32 cellular contexts compared by ENCODE assay signal in the genomic region with DNA sequence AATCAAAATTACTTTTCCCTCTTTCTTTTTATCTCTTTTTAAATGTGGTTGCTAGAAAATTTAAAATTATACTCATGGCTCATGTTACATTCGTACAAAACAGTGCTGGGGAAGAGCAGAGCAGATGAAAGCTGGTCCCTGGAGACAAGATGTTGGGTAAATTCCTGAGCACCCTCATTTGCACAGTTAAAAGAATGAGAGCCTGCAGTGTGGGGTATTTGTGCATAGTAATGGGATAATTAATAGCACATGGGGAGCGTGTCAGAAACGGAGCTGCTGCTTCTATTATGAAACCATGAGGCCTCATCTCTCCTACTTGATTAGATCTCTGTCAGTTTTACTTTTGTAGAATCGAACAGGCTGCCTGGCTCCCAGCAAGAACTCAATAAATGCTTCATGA.
"Had no signal": no experiment of that assay in that cellular context is flagged by ENCODE, and none has a peak within 500 bp of the region (broad histone marks: within the 10 kb centered on the region; RNA-seq: fewer than 3 reads in every experiment).

No MANE protein-coding gene starts in this region.

- H3K9me3 Mint-ChIP-seq: activated naive CD4-positive, alpha-beta T cell treated with anti-CD3 and anti-CD28 coated beads for 36 hours; activated T-helper 1 cell treated with anti-CD3 and anti-CD28 coated beads, Interleukin-12 subunit alpha, Interleukin-12 subunit beta, Interleukin-2, Interleukin-4 antibody, amounts not matched to agents 30 ng/mL and 10 ng/mL and 1 ng/mL, durations not matched to agents 14 hours and 24 hours and 36 hours; endodermal cell; immature natural killer cell; mesothelial cell of epicardium; stimulated activated naive B cell treated with anti-CD40 and anti-IgM and Interleukin-4, amounts not matched to agents 10 μg/mL and 1 μg/mL and 100 μg/mL, for 72 hours; T-helper 1 cell treated with Interleukin-12 subunit alpha and Interleukin-12 subunit beta and Interleukin-4 antibody, amounts not matched to agents 30 μg/mL and 1 μg/mL, for 36 hours had no signal

- H3K27me3 ChIP-seq: adrenal gland, body of pancreas, cardiac muscle cell, esophagus muscularis mucosa, sigmoid colon, thyroid gland, upper lobe of right lung had no signal

- H3K4me1 Mint-ChIP-seq: activated naive CD8-positive, alpha-beta T cell treated with anti-CD3 and anti-CD28 coated beads for 36 hours; endodermal cell; immature natural killer cell; naive B cell; stimulated activated naive B cell treated with anti-CD40 and anti-IgM and Interleukin-4, amounts not matched to agents 10 μg/mL and 1 μg/mL and 100 μg/mL, for 72 hours had no signal

- H3K27ac Mint-ChIP-seq: activated naive CD4-positive, alpha-beta T cell treated with anti-CD3 and anti-CD28 coated beads for 36 hours; activated naive CD8-positive, alpha-beta T cell treated with anti-CD3 and anti-CD28 coated beads for 36 hours; activated T-helper 1 cell treated with anti-CD3 and anti-CD28 coated beads, Interleukin-12 subunit alpha, Interleukin-12 subunit beta, Interleukin-2, Interleukin-4 antibody, amounts not matched to agents 30 ng/mL and 10 ng/mL and 1 ng/mL, durations not matched to agents 14 hours and 24 hours and 36 hours; endodermal cell; immature natural killer cell; mesothelial cell of epicardium; naive B cell; stimulated activated naive B cell treated with anti-CD40 and anti-IgM and Interleukin-4, amounts not matched to agents 10 μg/mL and 1 μg/mL and 100 μg/mL, for 72 hours; T-helper 1 cell treated with Interleukin-12 subunit alpha and Interleukin-12 subunit beta and Interleukin-4 antibody, amounts not matched to agents 30 μg/mL and 1 μg/mL, for 36 hours had no signal

- H2AFZ ChIP-seq: parathyroid adenoma had no signal

- H3K27ac ChIP-seq: adrenal gland, body of pancreas, cardiac muscle cell, esophagus muscularis mucosa, parathyroid adenoma, psoas muscle, sigmoid colon, stomach, thyroid gland, upper lobe of right lung, WERI-Rb-1 had no signal

- H3K4me3 Mint-ChIP-seq: activated naive CD4-positive, alpha-beta T cell treated with anti-CD3 and anti-CD28 coated beads for 36 hours; activated naive CD8-positive, alpha-beta T cell treated with anti-CD3 and anti-CD28 coated beads for 36 hours; activated T-helper 1 cell treated with anti-CD3 and anti-CD28 coated beads, Interleukin-12 subunit alpha, Interleukin-12 subunit beta, Interleukin-2, Interleukin-4 antibody, amounts not matched to agents 30 ng/mL and 10 ng/mL and 1 ng/mL, durations not matched to agents 14 hours and 24 hours and 36 hours; endodermal cell; immature natural killer cell; mesothelial cell of epicardium; naive B cell; stimulated activated naive B cell treated with anti-CD40 and anti-IgM and Interleukin-4, amounts not matched to agents 10 μg/mL and 1 μg/mL and 100 μg/mL, for 72 hours; T-helper 1 cell treated with Interleukin-12 subunit alpha and Interleukin-12 subunit beta and Interleukin-4 antibody, amounts not matched to agents 30 μg/mL and 1 μg/mL, for 36 hours had no signal

- DNase-seq: activated CD4-positive, alpha-beta T cell treated with anti-CD3 and anti-CD28 coated beads for 48 hours; activated CD4-positive, alpha-beta T cell treated with anti-CD3 and anti-CD28 coated beads, Interleukin-2, amount 50 U/mL, for 48 hours; activated CD8-positive, alpha-beta memory T cell treated with anti-CD3 and anti-CD28 coated beads for 24 hours; activated effector memory CD4-positive, alpha-beta T cell treated with anti-CD3 and anti-CD28 coated beads, Interleukin-2, amount 50 U/mL, for 16 hours; activated naive CD4-positive, alpha-beta T cell treated with anti-CD3 and anti-CD28 coated beads for 36 hours; activated naive CD8-positive, alpha-beta T cell treated with anti-CD3 and anti-CD28 coated beads for 36 hours; adrenal gland; aorta; body of pancreas; endodermal cell; head of caudate nucleus; hypothalamus; immature natural killer cell; naive B cell; occipital lobe; psoas muscle; sigmoid colon; stimulated activated CD4-positive, alpha-beta T cell treated with anti-CD3 and anti-CD28 coated beads, Interleukin-15, amount 100 ng/mL, for 24 hours; stimulated activated CD4-positive, alpha-beta T cell treated with anti-CD3 and anti-CD28 coated beads, Interleukin-2, amount 100 ng/mL, for 24 hours; stimulated activated naive B cell treated with anti-CD40 and anti-IgM and Interleukin-4, amounts not matched to agents 10 μg/mL and 1 μg/mL and 100 μg/mL, for 72 hours; stomach; T1000; thyroid gland; upper lobe of right lung; WERI-Rb-1 had no signal

- H3K79me2 ChIP-seq: parathyroid adenoma had no signal

- ATAC-seq: activated CD4-positive, CD25-positive, alpha-beta regulatory T cell treated with anti-CD3 and anti-CD28 coated beads, Interleukin-2, amount 50 U/mL, for 24 hours; body of pancreas; psoas muscle; stimulated activated naive B cell treated with anti-CD40 and anti-IgM and Interleukin-4, amounts not matched to agents 10 μg/mL and 1 μg/mL and 100 μg/mL, for 72 hours; upper lobe of right lung had no signal

- H3K4me1 ChIP-seq: adrenal gland, parathyroid adenoma, psoas muscle, stomach, thyroid gland, upper lobe of right lung had no signal

- H3K4me3 ChIP-seq: adrenal gland, body of pancreas, cardiac muscle cell, esophagus muscularis mucosa, psoas muscle, sigmoid colon, stomach, thyroid gland, upper lobe of right lung had no signal

- H3K9me3 ChIP-seq: adrenal gland, body of pancreas, esophagus muscularis mucosa, psoas muscle, sigmoid colon, stomach, thyroid gland, upper lobe of right lung had no signal

- H3K36me3 ChIP-seq: adrenal gland, cardiac muscle cell, esophagus muscularis mucosa, sigmoid colon, stomach, thyroid gland, upper lobe of right lung, WERI-Rb-1 had no signal

- H3K36me3 Mint-ChIP-seq: activated naive CD8-positive, alpha-beta T cell treated with anti-CD3 and anti-CD28 coated beads for 36 hours; immature natural killer cell; mesothelial cell of epicardium; naive B cell; stimulated activated naive B cell treated with anti-CD40 and anti-IgM and Interleukin-4, amounts not matched to agents 10 μg/mL and 1 μg/mL and 100 μg/mL, for 72 hours had no signal

- H3K9ac ChIP-seq: parathyroid adenoma had no signal
